ENCODE assay signal across 1 cellular context in the genomic region with DNA sequence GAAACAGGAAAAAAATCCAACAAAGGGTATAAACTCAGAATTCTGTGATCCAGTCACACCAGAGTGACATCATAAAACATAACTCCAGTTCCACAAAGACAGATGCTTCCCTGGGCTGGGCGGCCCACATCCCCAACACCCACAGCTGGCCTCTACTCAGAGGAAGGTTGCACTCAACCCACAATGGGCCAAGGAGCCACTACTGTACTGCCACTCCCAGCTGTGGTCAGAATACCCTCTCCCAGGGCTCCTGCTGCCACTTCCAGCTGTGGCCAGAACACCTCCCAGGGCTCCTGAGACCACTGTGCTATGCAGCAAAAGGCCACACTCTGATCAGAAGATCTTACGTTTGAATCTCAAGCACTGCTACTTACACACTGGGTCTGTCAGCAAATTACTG.
A peak's percentile ranks its signal among the peaks of the same experiment; 100 is the strongest.
TF ChIP-seq lines count a peak whose summit lies in the region.

No MANE protein-coding gene starts in this region.

TF ChIP-seq in GM12878, 131 proteins besides CTCF, POLR2A, EP300 and RAD21 (continued from another document):
- TF ChIP-seq ZNF687 (IDR thresholded peaks at IDR 0.05) = 0 out of 2 replicates have a peak, but pooled peaks have one; percentile 19
- TF ChIP-seq LARP7 (IDR thresholded peaks at IDR 0.05) = 0 out of 2 replicates have a peak, but pooled peaks have one; percentile 50
- TF ChIP-seq RAD51 (IDR thresholded peaks at IDR 0.05) = no peak
- no peak for TF ChIP-seq EED (IDR thresholded peaks at IDR 0.05; ENCODE audit: low read depth)
- TF ChIP-seq JUND (IDR thresholded peaks at IDR 0.05; ENCODE audit: low read depth, low read length) = no peak
TF ChIP-seq in GM12878: peak in this region for 4.
